In the genomic region with DNA sequence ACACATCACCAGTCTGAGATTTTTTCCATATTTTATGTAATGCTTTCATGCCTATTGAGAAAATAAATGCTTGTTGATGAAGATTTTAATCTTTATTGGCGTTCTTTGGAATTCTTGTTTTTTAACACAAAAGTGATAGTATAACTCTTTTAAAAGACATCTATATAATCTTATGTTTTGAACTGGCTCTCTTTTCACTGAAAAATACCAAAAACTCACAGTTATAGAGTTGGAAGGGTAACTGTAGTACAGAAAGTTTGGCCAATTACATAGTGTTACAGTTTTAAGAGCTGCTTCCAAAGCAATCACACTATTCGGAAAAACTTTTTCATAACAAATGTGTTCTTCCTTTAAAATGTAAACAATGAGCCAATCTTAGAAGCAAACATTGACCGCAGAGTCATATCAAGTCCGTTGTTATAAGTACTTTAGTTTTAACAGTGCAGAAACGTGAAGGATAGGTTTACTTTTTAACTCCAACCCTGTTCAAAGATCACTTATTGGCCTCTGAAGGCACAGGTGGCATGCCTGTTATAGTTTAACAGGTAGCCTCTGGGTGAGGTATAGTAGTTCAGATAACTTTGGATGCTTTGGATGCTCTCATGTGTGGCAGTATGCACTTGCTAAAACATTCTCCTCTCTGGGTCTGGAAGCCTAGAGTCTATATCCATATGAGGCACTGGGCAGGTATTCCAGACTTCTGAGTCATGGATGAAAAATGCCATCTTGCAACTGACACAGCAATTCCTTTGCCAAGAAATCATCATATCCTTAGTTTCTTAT, we compare ENCODE assay signal across 1 cellular context.
TF ChIP-seq lines count a peak whose summit lies in the region.

No MANE protein-coding gene starts in this region.

TF ChIP-seq in SK-N-SH, 30 proteins besides CTCF, POLR2A, EP300 and RAD21 (continued from another document):
- TF ChIP-seq REST (IDR thresholded peaks at IDR 0.05; ENCODE audit: low read depth, low read length) = no peak
- peak; percentile 51 for TF ChIP-seq TCF12 (IDR thresholded peaks at IDR 0.05)
- no peak for TF ChIP-seq MXI1 (IDR thresholded peaks at IDR 0.05; ENCODE audit: low read depth, low read length)
- TF ChIP-seq NRF1 (IDR thresholded peaks at IDR 0.05; ENCODE audit: low read depth, low read length) = no peak
- TF ChIP-seq, protein P1, sequence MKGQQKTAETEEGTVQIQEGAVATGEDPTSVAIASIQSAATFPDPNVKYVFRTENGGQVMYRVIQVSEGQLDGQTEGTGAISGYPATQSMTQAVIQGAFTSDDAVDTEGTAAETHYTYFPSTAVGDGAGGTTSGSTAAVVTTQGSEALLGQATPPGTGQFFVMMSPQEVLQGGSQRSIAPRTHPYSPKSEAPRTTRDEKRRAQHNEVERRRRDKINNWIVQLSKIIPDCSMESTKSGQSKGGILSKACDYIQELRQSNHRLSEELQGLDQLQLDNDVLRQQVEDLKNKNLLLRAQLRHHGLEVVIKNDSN (IDR thresholded peaks at IDR 0.05; ENCODE audit: borderline replicate concordance, low read depth) = no peak
- TF ChIP-seq POLR2AphosphoS5 (IDR thresholded peaks at IDR 0.05; ENCODE audit: low read depth, low read length) = no peak
- no peak for TF ChIP-seq RCOR1 (IDR thresholded peaks at IDR 0.05; ENCODE audit: low read length)
- TF ChIP-seq, protein P2, sequence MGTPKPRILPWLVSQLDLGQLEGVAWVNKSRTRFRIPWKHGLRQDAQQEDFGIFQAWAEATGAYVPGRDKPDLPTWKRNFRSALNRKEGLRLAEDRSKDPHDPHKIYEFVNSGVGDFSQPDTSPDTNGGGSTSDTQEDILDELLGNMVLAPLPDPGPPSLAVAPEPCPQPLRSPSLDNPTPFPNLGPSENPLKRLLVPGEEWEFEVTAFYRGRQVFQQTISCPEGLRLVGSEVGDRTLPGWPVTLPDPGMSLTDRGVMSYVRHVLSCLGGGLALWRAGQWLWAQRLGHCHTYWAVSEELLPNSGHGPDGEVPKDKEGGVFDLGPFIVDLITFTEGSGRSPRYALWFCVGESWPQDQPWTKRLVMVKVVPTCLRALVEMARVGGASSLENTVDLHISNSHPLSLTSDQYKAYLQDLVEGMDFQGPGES (IDR thresholded peaks at IDR 0.05; ENCODE audit: low read depth, low read length) = no peak
- TF ChIP-seq, protein P3, sequence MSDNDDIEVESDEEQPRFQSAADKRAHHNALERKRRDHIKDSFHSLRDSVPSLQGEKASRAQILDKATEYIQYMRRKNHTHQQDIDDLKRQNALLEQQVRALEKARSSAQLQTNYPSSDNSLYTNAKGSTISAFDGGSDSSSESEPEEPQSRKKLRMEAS (IDR thresholded peaks at IDR 0.05; ENCODE audit: low read depth) = no peak
- TF ChIP-seq FOXJ3 (CRISPR knock-in tag; IDR thresholded peaks at IDR 0.05) = no peak
- peak; percentile 73 for TF ChIP-seq JUND (IDR thresholded peaks at IDR 0.05)
- TF ChIP-seq ZBTB33 (IDR thresholded peaks at IDR 0.05; ENCODE audit: borderline replicate concordance, low read depth) = no peak
- no peak for TF ChIP-seq GATA2 (CRISPR knock-in tag; IDR thresholded peaks at IDR 0.05)
- TF ChIP-seq MEF2A (IDR thresholded peaks at IDR 0.05; ENCODE audit: borderline replicate concordance, low read depth) = no peak
- TF ChIP-seq TEAD4 (IDR thresholded peaks at IDR 0.05; ENCODE audit: borderline replicate concordance, insufficient read depth) = peak; percentile 50; the same call in 1 of the 2 replicates
- no peak for TF ChIP-seq CHD2 (IDR thresholded peaks at IDR 0.05; ENCODE audit: low read length, partially characterized antibody)
- no peak for TF ChIP-seq USF2 (IDR thresholded peaks at IDR 0.05; ENCODE audit: borderline replicate concordance, low read depth, low read length)
- TF ChIP-seq FOSL2 (IDR thresholded peaks at IDR 0.05; ENCODE audit: borderline replicate concordance, low read depth) = peak; percentile 60; the same call in 1 of the 2 replicates
- TF ChIP-seq TAF1 (IDR thresholded peaks at IDR 0.05; ENCODE audit: borderline replicate concordance, low read depth, low read length) = no peak
- TF ChIP-seq FOXM1 (IDR thresholded peaks at IDR 0.05; ENCODE audit: low read depth) = no peak
- no peak for TF ChIP-seq SMC3 (IDR thresholded peaks at IDR 0.05; ENCODE audit: low read depth, low read length)
TF ChIP-seq in SK-N-SH: peak in this region for 5.
